In genomic region chr22:25404556-25404922, GRCh38 we compare ENCODE assay signal across 8 cellular contexts.
DNase-seq lines count a peak whose midpoint lies in the region; ATAC-seq, FAIRE-seq and TF ChIP-seq lines count a peak whose summit lies in the region.

No MANE protein-coding gene starts in this region.

- H3K79me2 ChIP-seq in DND-41 (ENCODE audit: insufficient read depth, low read length) (peaks cover 51% of the 10 kb centered on the region), astrocyte (ENCODE audit: insufficient read depth, low read length) (peaks cover 30% of the 10 kb centered on the region)

- FAIRE-seq in astrocyte (lab: Jason Lieb, UNC) = no peak

- H3K36me3 Mint-ChIP-seq in astrocyte (ENCODE audit: low read depth, unreplicated experiment) = no peaks in the 10 kb centered on the region

- peak overlapping the region; percentile 91 for H3K4me3 Mint-ChIP-seq in astrocyte (ENCODE audit: unreplicated experiment)

- ATAC-seq in DND-41 (ENCODE audit: insufficient read depth, low read depth) (peak; percentile 6; the same call in 1 of the 3 replicates), HG03520 (IDR thresholded peaks at IDR 0.05; ENCODE audit: unreplicated experiment) (peak; percentile 8), GM19351 (IDR thresholded peaks at IDR 0.05; ENCODE audit: unreplicated experiment) (no peak), HG03095 (IDR thresholded peaks at IDR 0.05; ENCODE audit: unreplicated experiment) (no peak)

- peak overlapping the region; percentile 84 for H2AFZ ChIP-seq in DND-41 (ENCODE audit: low read depth, low read length)
- H2AFZ ChIP-seq in astrocyte (ENCODE audit: low read depth, low read length) = peak overlapping the region; percentile 66

- H4K20me1 ChIP-seq in DND-41 (ENCODE audit: insufficient read depth, low read length) (peaks cover 40% of the 10 kb centered on the region), astrocyte (ENCODE audit: insufficient read depth, low read length) (peaks cover 51% of the 10 kb centered on the region)

- no peak for TF ChIP-seq POLR2A in suprapubic skin (IDR thresholded peaks at IDR 0.05)

- H3K4me3 ChIP-seq in DND-41 (ENCODE audit: low read depth in 1 of 2, low read length in 2 of 2) (peak overlapping the region; percentile 25 to 74; a peak in 3 of 4 replicates), astrocyte (ENCODE audit: insufficient read depth, low read depth, low read length) (peak overlapping the region; percentile 49), kidney epithelial cell (ENCODE audit: low read depth, low read length) (peak overlapping the region; percentile 75), suprapubic skin (peak overlapping the region; percentile 63)

- H3K9me3 ChIP-seq in DND-41 (ENCODE audit: insufficient read depth, low read length, severe bottlenecking) (no peaks in the 10 kb centered on the region), astrocyte (ENCODE audit: insufficient read depth, low read depth, low read length) (no peaks in the 10 kb centered on the region), suprapubic skin (no peaks in the 10 kb centered on the region)

- H3K9me3 Mint-ChIP-seq in astrocyte (ENCODE audit: unreplicated experiment) = no peaks in the 10 kb centered on the region

- H3K4me2 ChIP-seq in DND-41 (ENCODE audit: insufficient read depth, low read length) (peak overlapping the region; percentile 97), astrocyte (ENCODE audit: low read length) (peak overlapping the region; percentile 89)

- peaks cover 21% of the 10 kb centered on the region for H3K27me3 Mint-ChIP-seq in astrocyte (ENCODE audit: low read depth, unreplicated experiment)

- H3K27me3 ChIP-seq in DND-41 (ENCODE audit: insufficient read depth, low read length, poor library complexity) (no peaks in the 10 kb centered on the region), astrocyte (ENCODE audit: insufficient read depth, low read length) (no peaks in the 10 kb centered on the region), kidney epithelial cell (ENCODE audit: control insufficient read depth, insufficient read depth, low read length) (no peaks in the 10 kb centered on the region), suprapubic skin (no peaks in the 10 kb centered on the region)

- peaks cover 40% of the 10 kb centered on the region for H3K4me1 ChIP-seq in DND-41 (ENCODE audit: insufficient read depth, low read length)
- H3K4me1 ChIP-seq in astrocyte (ENCODE audit: insufficient read depth, low read length) = peaks cover 33% of the 10 kb centered on the region
- peaks cover 47% of the 10 kb centered on the region for H3K4me1 ChIP-seq in suprapubic skin

- TF ChIP-seq EP300 in suprapubic skin (IDR thresholded peaks at IDR 0.05) = no peak

- peaks cover 24% of the 10 kb centered on the region for H3K4me1 Mint-ChIP-seq in astrocyte (ENCODE audit: low read depth, unreplicated experiment)

- H3K27ac ChIP-seq in DND-41 (ENCODE audit: low read length) = no peak overlapping the region
- H3K27ac ChIP-seq in astrocyte (ENCODE audit: low read depth, low read length) = no peak overlapping the region
- H3K27ac ChIP-seq in suprapubic skin = peak overlapping the region; percentile 73

- DNase-seq in DND-41 = no peak
- DNase-seq in astrocyte (ENCODE audit: low read depth) = no peak
- DNase-seq in kidney epithelial cell (ENCODE audit: low read depth) = no peak
- peak in 1 of 2 donors; percentile 74 for DNase-seq in suprapubic skin (ENCODE audit: low spot score in 2 of 2)
- DNase-seq in NCI-H2196 (lab: John Stamatoyannopoulos, UW; ENCODE audit: unreplicated experiment) = no peak

- H3K9ac ChIP-seq in DND-41 (ENCODE audit: low read depth, low read length) (peak overlapping the region; percentile 73), astrocyte (ENCODE audit: low read length) (peak overlapping the region; percentile 80)

- no CpG with 5 or more reads among the region's 35 CpGs for WGBS in suprapubic skin

- no peaks in the 10 kb centered on the region for H3K36me3 ChIP-seq in DND-41 (ENCODE audit: insufficient read depth, low read length)
- no peaks in the 10 kb centered on the region for H3K36me3 ChIP-seq in astrocyte (ENCODE audit: insufficient read depth, low read length)
- no peaks in the 10 kb centered on the region for H3K36me3 ChIP-seq in kidney epithelial cell (ENCODE audit: control insufficient read depth, insufficient read depth, low read length)
- no peaks in the 10 kb centered on the region for H3K36me3 ChIP-seq in suprapubic skin

- H3K27ac Mint-ChIP-seq in astrocyte (ENCODE audit: unreplicated experiment) = no peak overlapping the region

- TF ChIP-seq CTCF in DND-41 (IDR thresholded peaks at IDR 0.05; ENCODE audit: borderline replicate concordance, extremely low read depth, low read length, poor library complexity, severe bottlenecking) (no peak), astrocyte (IDR thresholded peaks at IDR 0.05; ENCODE audit: insufficient read depth, low read depth, low read length) (no peak), kidney epithelial cell (IDR thresholded peaks at IDR 0.05; ENCODE audit: insufficient read depth, low read length, poor library complexity, severe bottlenecking) (no peak), suprapubic skin (IDR thresholded peaks at IDR 0.05) (no peak)

Comparison
In these comparisons a context has a peak if more than half of its experiments do, and no peak if none do; other contexts are left out.
1. ATAC-seq: peak in DND-41 (single experiment) and HG03520 (single experiment); none in GM19351 (single experiment) and HG03095 (single experiment).
2. Peak in every context shown above with its lines, with median percentiles within 50 percentile points of each other: H3K4me3 ChIP-seq.